ENCODE assay signal across 12 cellular contexts in the genomic region with DNA sequence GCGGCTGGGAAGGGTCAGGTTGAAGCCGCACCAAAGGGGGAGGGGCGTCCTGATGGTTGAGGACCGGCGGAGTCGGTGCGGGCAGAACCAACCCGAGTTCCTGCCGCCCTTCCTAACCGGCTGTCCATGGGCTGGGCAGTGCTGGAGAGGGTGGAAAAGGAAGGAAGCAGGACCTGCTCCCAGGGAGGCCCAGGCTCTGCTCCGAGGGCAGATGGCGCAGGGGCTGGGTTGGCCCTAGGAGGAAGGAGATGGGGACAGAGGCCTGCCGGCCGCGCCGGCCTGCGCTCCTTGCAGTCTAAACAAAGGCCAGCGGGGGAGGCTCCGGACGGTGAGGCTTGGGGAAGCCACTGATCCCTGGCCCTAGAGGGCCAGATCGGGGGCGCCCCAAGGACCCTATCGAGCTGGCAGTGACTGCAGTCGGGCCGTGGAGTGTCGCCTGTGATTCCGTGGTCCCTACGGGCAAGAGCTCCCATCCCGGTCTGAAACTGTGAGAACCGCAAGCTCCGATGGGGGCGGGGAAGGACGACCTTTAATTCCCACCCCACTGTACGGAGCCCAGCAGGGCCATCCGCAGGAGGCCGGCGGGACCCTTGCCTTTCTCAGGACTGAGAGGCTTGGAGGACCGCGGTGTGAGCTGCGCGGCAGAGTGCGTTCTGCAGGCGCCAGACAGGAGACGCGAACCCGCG. TPM values are rescaled to one million over a fixed set of nuclear protein-coding genes. Genes with fewer than 3 reads are reported as not detected.
DNase-seq lines count a peak whose midpoint lies in the region; ATAC-seq, FAIRE-seq and TF ChIP-seq lines count a peak whose summit lies in the region.
"Had no signal": no experiment of that assay in that cellular context is flagged by ENCODE, and none has a peak within 500 bp of the region (broad histone marks: within the 10 kb centered on the region; RNA-seq: fewer than 3 reads in every experiment).

No MANE protein-coding gene starts in this region.

- in situ Hi-C loops in HepG2 (cut with HindIII; ENCODE audit: extremely low pct_ligation_motif_present, low pct_unique_long_range_greater_than_20kb) = no loop called here

- H3K4me1 Mint-ChIP-seq in type B pancreatic cell (ENCODE audit: unreplicated experiment) = peaks cover 8% of the 10 kb centered on the region

- no peaks in the 10 kb centered on the region for H3K9me3 Mint-ChIP-seq in type B pancreatic cell

- H3K4me1 ChIP-seq in HepG2 (ENCODE audit: insufficient read depth, low read length) (peaks cover 26% of the 10 kb centered on the region), right lobe of liver (peaks cover 0 to 16% (median 0%) of the 10 kb centered on the region in 4 donors), iPS-20b (ENCODE audit: insufficient read depth, low read length) (peaks cover 21% of the 10 kb centered on the region; the same call in 1 of the 2 replicates), stomach (peaks cover 24 to 51% (median 35%) of the 10 kb centered on the region in 4 donors)

- no peaks in the 10 kb centered on the region for H3K79me2 ChIP-seq in HepG2 (ENCODE audit: insufficient read depth, low read length)

- 38% methylated on average over 41 of the region's 47 CpGs for WGBS in HepG2 (ENCODE audit: low lambda C conversion rate)
- WGBS in right lobe of liver (ENCODE audit: insufficient coverage, low coverage, low lambda C conversion rate, missing lambda C conversion rate) = 2% methylated on average over 8 of the region's 47 CpGs
- 7 to 9% (median 7%) methylated on average over 23 to 47 of the region's 47 CpGs for WGBS in stomach, 5 donors

- FAIRE-seq in HepG2 (lab: Jason Lieb, UNC) = no peak
- FAIRE-seq in GM12892 (lab: Jason Lieb, UNC) = no peak
- no peak for FAIRE-seq in HTR-8/SVneo (lab: Jason Lieb, UNC)

- no peak overlapping the region for H3K9ac ChIP-seq in HepG2 (ENCODE audit: insufficient read depth, low read depth, low read length)
- H3K9ac ChIP-seq in iPS-20b (ENCODE audit: low read depth, low read length) = no peak overlapping the region

- H3K27ac Mint-ChIP-seq in type B pancreatic cell = peak overlapping the region; percentile 70

- ATAC-seq in HepG2 (no peak; the same call in 2 of the 3 replicates), right lobe of liver (no peak)
- ATAC-seq: heart left ventricle had no signal

- intact Hi-C loops in HepG2 (cut with micrococcal nuclease; ENCODE audit: unreplicated experiment) = no loop called here
- intact Hi-C loops in right lobe of liver (cut with DNase I) = loop anchor here in 1 of 2 donors (5.0 kb wide), 1 partner anchor 114 kb away; no protein-coding TSS in a partner anchor
- intact Hi-C loops in stomach (cut with DNase I; ENCODE audit: low total_unique reads) = loop anchor here (5.0 kb wide), 1 partner anchor 114 kb away; no protein-coding TSS in a partner anchor

- no peaks in the 10 kb centered on the region for H3K36me3 Mint-ChIP-seq in type B pancreatic cell

- peak overlapping the region; percentile 77 for H3K4me3 Mint-ChIP-seq in type B pancreatic cell

- TF ChIP-seq CTCF in HepG2 (CRISPR knock-in tag; IDR thresholded peaks at IDR 0.05) (no peak), right lobe of liver (IDR thresholded peaks at IDR 0.05) (no peak), type B pancreatic cell (conservative IDR thresholded peaks at IDR 0.05) (no peak), stomach (IDR thresholded peaks at IDR 0.05) (no peak)

- no peak overlapping the region for H3K4me2 ChIP-seq in HepG2 (ENCODE audit: low read depth, low read length)

- POLR2A ChIA-PET in HepG2 (lab: Yijun Ruan, JAX) = no interaction called here

- BruUV-seq in HepG2 (replicated peaks; lab: Mats Ljungman, UMichigan) = no TSS peak

- H4K20me1 ChIP-seq in HepG2 (ENCODE audit: insufficient read depth, low read length) = peaks cover 45% of the 10 kb centered on the region; the same call in 1 of the 2 replicates

- CTCF ChIA-PET in HepG2 (lab: Yijun Ruan, JAX; ENCODE audit: low intra/inter-chr PET ratio, low total read pairs) = no interaction called here

- TF ChIP-seq POLR2A in HepG2 (IDR thresholded peaks at IDR 0.05; ENCODE audit: insufficient read depth in 1 of 2, low read depth in 2 of 2, low read length in 2 of 2) = no peak
- no peak for TF ChIP-seq POLR2A in right lobe of liver (IDR thresholded peaks at IDR 0.05)
- TF ChIP-seq POLR2A in GM12892 (IDR thresholded peaks at IDR 0.05; ENCODE audit: low read depth, low read length) = no peak
- no peak for TF ChIP-seq POLR2A in stomach (IDR thresholded peaks at IDR 0.05)

- peaks cover 21 to 95% of the 10 kb centered on the region in 2 experiments for H3K27me3 ChIP-seq in HepG2 (ENCODE audit: control insufficient read depth in 1 of 2, insufficient read depth in 2 of 2, low read length in 2 of 2)
- H3K27me3 ChIP-seq in right lobe of liver = peaks cover 13 to 29% of the 10 kb centered on the region in 2 donors
- H3K27me3 ChIP-seq in iPS-20b (ENCODE audit: insufficient read depth, low read length) = peaks cover 91% of the 10 kb centered on the region
- H3K27me3 ChIP-seq in stomach = peaks cover 70 to 100% (median 91%) of the 10 kb centered on the region in 3 donors

- no peak overlapping the region for H3K27ac ChIP-seq in HepG2 (ENCODE audit: extremely low read length, insufficient read depth, low read length)
- H3K27ac ChIP-seq in right lobe of liver = no peak overlapping the region
- H3K27ac ChIP-seq in iPS-20b (ENCODE audit: low read length) = no peak overlapping the region
- no peak overlapping the region for H3K27ac ChIP-seq in stomach
- H3K27ac ChIP-seq: heart left ventricle had no signal

- H3K4me3 ChIP-seq in HepG2 (replicated peaks in 1 of 3; ENCODE audit: insufficient read depth in 1 of 3, low read depth in 2 of 3, low read length in 3 of 3) = no peak overlapping the region
- H3K4me3 ChIP-seq in right lobe of liver = no peak overlapping the region
- peak overlapping the region; percentile 51; the same call in 1 of the 2 replicates for H3K4me3 ChIP-seq in iPS-20b (ENCODE audit: low read length)
- H3K4me3 ChIP-seq in stomach = no peak overlapping the region

- H3K9me3 ChIP-seq in HepG2 (ENCODE audit: low read length) (no peaks in the 10 kb centered on the region), right lobe of liver (no peaks in the 10 kb centered on the region), iPS-20b (ENCODE audit: insufficient read depth, low read depth, low read length) (no peaks in the 10 kb centered on the region), stomach (no peaks in the 10 kb centered on the region)
- H3K9me3 ChIP-seq: heart left ventricle had no signal

- no peak for TF ChIP-seq RAD21 in HepG2 (CRISPR knock-in tag; IDR thresholded peaks at IDR 0.05)

- peaks cover 73% of the 10 kb centered on the region for H3K27me3 Mint-ChIP-seq in type B pancreatic cell

- no peak for DNase-seq in HepG2 (ENCODE audit: low spot score)
- no peak for DNase-seq in right lobe of liver
- peak; percentile 71 for DNase-seq in SK-N-DZ (ENCODE audit: low spot score)
- no peak for DNase-seq in type B pancreatic cell (ENCODE audit: extremely low spot score, unreplicated experiment)
- no peak for DNase-seq in GM12892 (ENCODE audit: insufficient read length)
- DNase-seq in stomach = no peak
- DNase-seq in HTR-8/SVneo (ENCODE audit: insufficient read length, low spot score) = no peak
- DNase-seq: amniotic stem cell, COR-L47, heart left ventricle had no signal

- H3K36me3 ChIP-seq in HepG2 (replicated peaks in 1 of 2; ENCODE audit: control insufficient read depth in 1 of 2, insufficient read depth in 2 of 2, low read length in 2 of 2) (no peaks in the 10 kb centered on the region), right lobe of liver (no peaks in the 10 kb centered on the region), iPS-20b (ENCODE audit: insufficient read depth, low read depth, low read length) (no peaks in the 10 kb centered on the region), stomach (no peaks in the 10 kb centered on the region)
- H3K36me3 ChIP-seq: heart left ventricle had no signal

- TF ChIP-seq EP300 in HepG2 (IDR thresholded peaks at IDR 0.05; ENCODE audit: low read depth in 2 of 2, low read length in 2 of 2) (no peak), HepG2 (CRISPR knock-in tag; IDR thresholded peaks at IDR 0.05; ENCODE audit: borderline replicate concordance) (no peak), stomach (IDR thresholded peaks at IDR 0.05) (no peak)

- no peak overlapping the region for H2AFZ ChIP-seq in HepG2 (ENCODE audit: low read length)

RNA-seq across cellular contexts. Expression of gene YTHDF1, which starts 39.3 kb away (rescaled TPM):
- total RNA-seq in HepG2 (2016; rRNA removed; fragmentation: Illumina TruSeq; extraction: Trizol) = 37.7 and 39.8 TPM in 2 replicates
- 15.1 and 15.2 TPM in 2 replicates for total RNA-seq in HepG2 (2016; cell fraction: cytosol; rRNA removed; fragmentation: Illumina TruSeq; extraction: Trizol; ENCODE audit: low read depth)
- 35.8 and 37.7 TPM in 2 replicates for total RNA-seq in HepG2 (2016; cell fraction: insoluble cytoplasmic fraction; rRNA removed; fragmentation: Illumina TruSeq; extraction: Trizol)
- total RNA-seq in HepG2 (2016; cell fraction: membrane; rRNA removed; fragmentation: Illumina TruSeq; extraction: Trizol) = 41.8 and 42.4 TPM in 2 replicates
- total RNA-seq in HepG2 (2016; cell fraction: nucleus; rRNA removed; fragmentation: Illumina TruSeq; extraction: Trizol) = 28.2 and 31.2 TPM in 2 replicates
- polyA plus RNA-seq in HepG2 (2011; rRNA removed) = 34.5 and 36.4 TPM in 2 replicates
- polyA plus RNA-seq in HepG2 (2011; cell fraction: cytosol; rRNA removed) = 27.2 and 28.5 TPM in 2 replicates
- polyA plus RNA-seq in HepG2 (2011; cell fraction: nucleus; rRNA removed) = 36.7 and 41.9 TPM in 2 replicates
- polyA plus RNA-seq in HepG2 (2012) = 36.8 and 38.5 TPM in 2 replicates
- 9.5 and 11.3 TPM in 2 replicates for polyA plus RNA-seq in HepG2 (2016; cell fraction: cytosol; fragmentation: Illumina TruSeq; extraction: Trizol; ENCODE audit: low read depth)
- polyA plus RNA-seq in HepG2 (2016; cell fraction: insoluble cytoplasmic fraction; fragmentation: Illumina TruSeq; extraction: Trizol; ENCODE audit: low read depth) = 51.6 and 60.0 TPM in 2 replicates
- polyA plus RNA-seq in HepG2 (2016; cell fraction: membrane; fragmentation: Illumina TruSeq; extraction: Trizol; ENCODE audit: low read depth) = 29.6 and 31.9 TPM in 2 replicates
- 75.9 and 78.1 TPM in 2 replicates for polyA plus RNA-seq in HepG2 (2016; cell fraction: nucleus; fragmentation: Illumina TruSeq; extraction: Trizol; ENCODE audit: insufficient read depth, low read depth)
- 40.3 and 47.9 TPM in 2 replicates for polyA minus RNA-seq in HepG2 (2011; rRNA and poly(A)+ RNA removed; ENCODE audit: low replicate concordance)
- 30.1 and 32.4 TPM in 2 replicates for polyA minus RNA-seq in HepG2 (2011; cell fraction: cytosol; rRNA and poly(A)+ RNA removed)
- polyA minus RNA-seq in HepG2 (2011; cell fraction: nucleus; rRNA and poly(A)+ RNA removed) = 17.8 and 21.1 TPM in 2 replicates
- total RNA-seq in right lobe of liver = 10 to 100 TPM; 16.4 to 23.6 (median 21.1) TPM
- 41.9 and 44.5 TPM in 2 replicates for polyA plus RNA-seq in SK-N-DZ (2014; cell fraction: cytosol; rRNA removed)
- polyA plus RNA-seq in SK-N-DZ (2014; cell fraction: nucleus; rRNA removed) = 34.4 and 56.3 TPM in 2 replicates
- 50.4 and 55.6 TPM in 2 replicates for total RNA-seq in type B pancreatic cell (ENCODE audit: low replicate concordance)
- 15.6 TPM for polyA plus RNA-seq in GM12892 (2012; ENCODE audit: missing spikeins)
- total RNA-seq in stomach = 10 to 100 TPM; 20.4 to 41.1 (median 33.3) TPM
- 10 to 100 TPM; 17.8 to 19.4 (median 19.3) TPM for polyA plus RNA-seq in stomach

RNA-seq across cellular contexts. Expression of gene BIRC7, which starts 59.1 kb away (rescaled TPM):
- total RNA-seq in HepG2 (2016; rRNA removed; fragmentation: Illumina TruSeq; extraction: Trizol) (0.20 and 0.27 TPM in 2 replicates), right lobe of liver (not detected), type B pancreatic cell (ENCODE audit: low replicate concordance) (1.2 TPM in 1 of 2 replicates, not detected in the other), stomach (not detected)
- not detected in 2 replicates for total RNA-seq in HepG2 (2016; cell fraction: cytosol; rRNA removed; fragmentation: Illumina TruSeq; extraction: Trizol; ENCODE audit: low read depth)
- total RNA-seq in HepG2 (2016; cell fraction: insoluble cytoplasmic fraction; rRNA removed; fragmentation: Illumina TruSeq; extraction: Trizol) = 0.33 and 0.45 TPM in 2 replicates
- 0.12 and 0.17 TPM in 2 replicates for total RNA-seq in HepG2 (2016; cell fraction: membrane; rRNA removed; fragmentation: Illumina TruSeq; extraction: Trizol)
- total RNA-seq in HepG2 (2016; cell fraction: nucleus; rRNA removed; fragmentation: Illumina TruSeq; extraction: Trizol) = 0.28 and 0.53 TPM in 2 replicates
- polyA plus RNA-seq in HepG2 (2011; rRNA removed) (5.1 and 8.6 TPM in 2 replicates), stomach (not detected)
- 4.3 and 7.9 TPM in 2 replicates for polyA plus RNA-seq in HepG2 (2011; cell fraction: cytosol; rRNA removed)
- 81.1 and 86.7 TPM in 2 replicates for polyA plus RNA-seq in HepG2 (2011; cell fraction: nucleus; rRNA removed)
- polyA plus RNA-seq in HepG2 (2012) = 2.6 and 6.6 TPM in 2 replicates
- polyA plus RNA-seq in HepG2 (2016; cell fraction: cytosol; fragmentation: Illumina TruSeq; extraction: Trizol; ENCODE audit: low read depth) = 0.14 TPM in 1 of 2 replicates, not detected in the other
- polyA plus RNA-seq in HepG2 (2016; cell fraction: insoluble cytoplasmic fraction; fragmentation: Illumina TruSeq; extraction: Trizol; ENCODE audit: low read depth) = 0.37 TPM in 1 of 2 replicates, not detected in the other
- 0.29 TPM in 1 of 2 replicates, not detected in the other for polyA plus RNA-seq in HepG2 (2016; cell fraction: membrane; fragmentation: Illumina TruSeq; extraction: Trizol; ENCODE audit: low read depth)
- polyA plus RNA-seq in HepG2 (2016; cell fraction: nucleus; fragmentation: Illumina TruSeq; extraction: Trizol; ENCODE audit: insufficient read depth, low read depth) = 0.62 and 0.85 TPM in 2 replicates
- 0.37 and 4.3 TPM in 2 replicates for polyA minus RNA-seq in HepG2 (2011; rRNA and poly(A)+ RNA removed; ENCODE audit: low replicate concordance)
- 2.0 and 2.2 TPM in 2 replicates for polyA minus RNA-seq in HepG2 (2011; cell fraction: cytosol; rRNA and poly(A)+ RNA removed)
- 6.4 and 9.9 TPM in 2 replicates for polyA minus RNA-seq in HepG2 (2011; cell fraction: nucleus; rRNA and poly(A)+ RNA removed)
- polyA plus RNA-seq in SK-N-DZ (2014; cell fraction: cytosol; rRNA removed) = 0.28 TPM in 1 of 2 replicates, not detected in the other
- 1.8 and 2.2 TPM in 2 replicates for polyA plus RNA-seq in SK-N-DZ (2014; cell fraction: nucleus; rRNA removed)
- 1.1 TPM for polyA plus RNA-seq in GM12892 (2012; ENCODE audit: missing spikeins)
- total RNA-seq: lung microvascular endothelial cell had no signal
- polyA plus RNA-seq: heart left ventricle had no signal
